ENCODE assay signal across 20 cellular contexts in the genomic region with DNA sequence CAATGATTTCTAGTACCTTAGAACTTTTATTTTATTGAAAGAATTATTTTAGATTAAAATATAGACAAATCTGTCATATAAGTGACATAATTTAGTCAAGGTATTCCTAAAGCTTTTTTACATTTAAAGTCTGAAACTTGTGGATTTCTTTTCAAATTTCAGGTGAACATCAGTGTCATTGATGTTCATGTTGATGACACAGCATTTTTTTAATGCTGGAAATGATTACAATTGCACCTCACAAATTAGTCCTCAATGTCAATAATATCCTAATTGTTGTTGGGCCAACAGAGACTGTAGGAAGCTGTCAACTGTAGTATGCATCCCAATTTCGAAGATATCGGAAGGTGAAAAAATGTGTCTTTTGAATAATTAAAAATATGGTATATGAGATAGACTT.
DNase-seq lines count a peak whose midpoint lies in the region; ATAC-seq, FAIRE-seq and TF ChIP-seq lines count a peak whose summit lies in the region.
"Had no signal": no experiment of that assay in that cellular context is flagged by ENCODE, and none has a peak within 500 bp of the region (broad histone marks: within the 10 kb centered on the region; RNA-seq: fewer than 3 reads in every experiment).

No MANE protein-coding gene starts in this region.

- no peak overlapping the region for H3K9ac ChIP-seq in IMR-90 (ENCODE audit: low read depth, low read length)
- H3K9ac ChIP-seq in H1 (replicated peaks in 1 of 4; ENCODE audit: extremely low read depth in 1 of 4, low read depth in 3 of 4, low read length in 3 of 4): no peak overlapping the region
- H3K9ac ChIP-seq: BLaER1 treated with 17β-estradiol and CSF1 and Interleukin-3, amounts not matched to agents 10 nM and 100 nM had no signal

- POLR2A ChIA-PET in A549 (lab: Yijun Ruan, JAX) (no interaction called here), IMR-90 (lab: Charles Lee; ENCODE audit: unreplicated experiment) (no interaction called here), H1 (lab: Charles Lee; ENCODE audit: partially characterized antibody) (no interaction called here)

- H3K4ac ChIP-seq in IMR-90 (ENCODE audit: low read depth, low read length): no peak overlapping the region
- H3K4ac ChIP-seq in H1 (replicated peaks; ENCODE audit: insufficient read length, low read depth, low read length): no peak overlapping the region

- TF ChIP-seq RAD21 in A549 (conservative IDR thresholded peaks at IDR 0.05 in 1 of 2, IDR thresholded peaks at IDR 0.05 in 1 of 2) (no peak), IMR-90 (IDR thresholded peaks at IDR 0.05; ENCODE audit: low read length) (no peak), H1 (IDR thresholded peaks at IDR 0.05 in 1 of 2, conservative IDR thresholded peaks at IDR 0.05 in 1 of 2; ENCODE audit: low read depth in 2 of 2, low read length in 2 of 2) (no peak)

- no peak overlapping the region for H3K27ac ChIP-seq in A549
- no peak overlapping the region for H3K27ac ChIP-seq in IMR-90 (ENCODE audit: insufficient read depth, low read length)
- no peak overlapping the region for H3K27ac ChIP-seq in H1 (ENCODE audit: low read depth, low read length)
- no peak overlapping the region for H3K27ac ChIP-seq in effector memory CD4-positive, alpha-beta T cell (ENCODE audit: insufficient read depth, low read length, poor library complexity, severe bottlenecking)
- H3K27ac ChIP-seq: BLaER1 treated with 17β-estradiol and CSF1 and Interleukin-3, amounts not matched to agents 10 nM and 100 nM; C4-2B had no signal

- H4K5ac ChIP-seq in IMR-90 (ENCODE audit: low read depth, low read length) (no peak overlapping the region), H1 (ENCODE audit: insufficient read length, low read depth, low read length) (no peak overlapping the region)

- DNase-seq in A549 (ENCODE audit: low read depth in 1 of 2, low spot score in 1 of 2) (no peak), IMR-90 (no peak), H1 (ENCODE audit: low read depth in 1 of 2, low spot score in 2 of 2) (no peak), hippocampal formation (lab: John Stamatoyannopoulos, UW) (no peak)
- no peak for DNase-seq in effector memory CD4-positive, alpha-beta T cell
- DNase-seq: 8988T; AML-193; Caco-2; Calu3; CD4-positive, alpha-beta T cell; CD8-positive, alpha-beta T cell; DMS79 treated with DMSO at 0.1 percent for 48 hours; GF-D8 had no signal

- H2BK5ac ChIP-seq in IMR-90 (ENCODE audit: low read depth, low read length, poor library complexity, severe bottlenecking) (no peak overlapping the region), H1 (ENCODE audit: low read depth, low read length) (no peak overlapping the region)

- no peaks in the 10 kb centered on the region for H3K79me2 ChIP-seq in H1 (ENCODE audit: control insufficient read depth in 1 of 2, insufficient read depth in 2 of 2, low read length in 2 of 2)

- H3K9me3 ChIP-seq in A549 (no peaks in the 10 kb centered on the region), IMR-90 (ENCODE audit: control insufficient read depth, insufficient read depth, low read length) (no peaks in the 10 kb centered on the region), H1 (ENCODE audit: insufficient read depth in 2 of 2, low read depth in 1 of 2, low read length in 1 of 2) (no peaks in the 10 kb centered on the region)
- no peaks in the 10 kb centered on the region for H3K9me3 ChIP-seq in effector memory CD4-positive, alpha-beta T cell (ENCODE audit: control insufficient read depth, low read length)
- H3K9me3 ChIP-seq: BLaER1 treated with 17β-estradiol and CSF1 and Interleukin-3, amounts not matched to agents 10 nM and 100 nM; Caco-2 had no signal

- H3K23ac ChIP-seq in IMR-90 (ENCODE audit: low read depth, low read length): no peak overlapping the region
- no peak overlapping the region for H3K23ac ChIP-seq in H1 (ENCODE audit: insufficient read length)

- no peak overlapping the region for H2BK12ac ChIP-seq in H1 (ENCODE audit: low read depth, low read length)

- WGBS in A549 (ENCODE audit: missing lambda C conversion rate): 93% methylated on average over 2 of the region's 2 CpGs
- 100% methylated on average over 1 of the region's 2 CpGs; no CpG with 5 or more reads in 1 of the 2 experiments for WGBS in IMR-90 (ENCODE audit: extremely low coverage in 2 of 2, insufficient read length in 1 of 2), 2 experiments
- 90% methylated on average over 2 of the region's 2 CpGs; no CpG with 5 or more reads in 1 of the 2 experiments for WGBS in H1 (ENCODE audit: extremely low coverage in 1 of 2, insufficient coverage in 1 of 2, insufficient read length in 1 of 2, insufficient replicate concordance in 2 of 2, low coverage in 1 of 2, low lambda C conversion rate in 2 of 2, missing lambda C conversion rate in 1 of 2), 2 experiments

- no peaks in the 10 kb centered on the region for H3K79me1 ChIP-seq in IMR-90 (ENCODE audit: low read depth in 1 of 2, low read length in 2 of 2)
- no peaks in the 10 kb centered on the region for H3K79me1 ChIP-seq in H1 (ENCODE audit: low read depth, low read length)

- no peak overlapping the region for H3K4me2 ChIP-seq in A549
- no peak overlapping the region for H3K4me2 ChIP-seq in IMR-90 (ENCODE audit: low read depth, low read length)
- no peak overlapping the region for H3K4me2 ChIP-seq in H1 (ENCODE audit: insufficient read depth in 1 of 2, low read depth in 2 of 2, low read length in 2 of 2)
- H3K4me2 ChIP-seq: BLaER1 treated with 17β-estradiol and CSF1 and Interleukin-3, amounts not matched to agents 10 nM and 100 nM had no signal

- H2AK9ac ChIP-seq in IMR-90 (replicated peaks; ENCODE audit: low read depth, low read length, poor library complexity): no peak overlapping the region

- H2BK15ac ChIP-seq in IMR-90 (ENCODE audit: low read depth, low read length): no peak overlapping the region; the same call in 2 of the 3 replicates
- no peak overlapping the region for H2BK15ac ChIP-seq in H1 (ENCODE audit: low read length)

- TF ChIP-seq POLR2A in A549 (IDR thresholded peaks at IDR 0.05; ENCODE audit: low read length): no peak
- no peak for TF ChIP-seq POLR2A in IMR-90 (IDR thresholded peaks at IDR 0.05; ENCODE audit: low read depth, low read length)
- no peak for TF ChIP-seq POLR2A in H1 (IDR thresholded peaks at IDR 0.05; ENCODE audit: control extremely low read depth in 1 of 2, low read depth in 2 of 2, low read length in 2 of 2)

- TF ChIP-seq CTCF in A549 (IDR thresholded peaks at IDR 0.05) (no peak), IMR-90 (conservative IDR thresholded peaks at IDR 0.05; ENCODE audit: low read depth, low read length) (no peak), H1 (IDR thresholded peaks at IDR 0.05; ENCODE audit: control extremely low read depth in 1 of 3, insufficient read depth in 1 of 3, low read depth in 1 of 3, low read length in 3 of 3) (no peak)

- ATAC-seq in A549 (no peak), IMR-90 (ENCODE audit: low read depth) (no peak)
- ATAC-seq: CD8-positive, alpha-beta T cell had no signal

- H4K8ac ChIP-seq in IMR-90 (ENCODE audit: low read depth in 2 of 2, low read length in 2 of 2) (no peak overlapping the region), H1 (ENCODE audit: extremely low read depth, insufficient read depth, low read length) (no peak overlapping the region)

- no TSS peak for BruUV-seq in IMR-90 (replicated peaks; lab: Mats Ljungman, UMichigan)

- H3K56ac ChIP-seq in IMR-90 (ENCODE audit: extremely low read depth, insufficient read depth, low read length): no peak overlapping the region
- H3K56ac ChIP-seq in H1 (replicated peaks; ENCODE audit: insufficient read length, low read depth, low read length): no peak overlapping the region

- H4K20me1 ChIP-seq in IMR-90 (ENCODE audit: insufficient read depth, low read length) (no peaks in the 10 kb centered on the region), H1 (replicated peaks in 1 of 2; ENCODE audit: control insufficient read depth in 1 of 2, insufficient read depth in 2 of 2, low read length in 2 of 2) (no peaks in the 10 kb centered on the region)
- H4K20me1 ChIP-seq: BLaER1 treated with 17β-estradiol and CSF1 and Interleukin-3, amounts not matched to agents 10 nM and 100 nM had no signal

- H2BK120ac ChIP-seq in IMR-90 (ENCODE audit: low read depth, low read length) (no peak overlapping the region), H1 (replicated peaks; ENCODE audit: low read depth, low read length) (no peak overlapping the region)

- H3K27me3 ChIP-seq in IMR-90 (ENCODE audit: control insufficient read depth, insufficient read depth, low read length): no peaks in the 10 kb centered on the region
- H3K27me3 ChIP-seq in H1 (replicated peaks in 1 of 4; ENCODE audit: control insufficient read depth in 3 of 4, extremely low read depth in 1 of 4, insufficient read depth in 3 of 4, low read length in 3 of 4): peaks cover 0 to 20% (median 11%) of the 10 kb centered on the region in 4 experiments; a peak in 4 of 7 replicates
- H3K27me3 ChIP-seq in effector memory CD4-positive, alpha-beta T cell (replicated peaks; ENCODE audit: control insufficient read depth, insufficient read depth, low read length, poor library complexity, severe bottlenecking): no peaks in the 10 kb centered on the region
- H3K27me3 ChIP-seq: BLaER1 treated with 17β-estradiol and CSF1 and Interleukin-3, amounts not matched to agents 10 nM and 100 nM had no signal

- in situ Hi-C loops in IMR-90 (cut with MboI; ENCODE audit: low sequenced_read_pairs): no loop called here

- H2AK5ac ChIP-seq in IMR-90 (ENCODE audit: low read depth, low read length) (no peak overlapping the region), H1 (ENCODE audit: low read depth, low read length) (no peak overlapping the region)

- H3K14ac ChIP-seq in IMR-90 (replicated peaks; ENCODE audit: low read depth, low read length) (no peak overlapping the region), H1 (ENCODE audit: insufficient read length) (no peak overlapping the region)

- no peaks in the 10 kb centered on the region for H3K36me3 ChIP-seq in IMR-90 (ENCODE audit: control insufficient read depth, insufficient read depth, low read length)
- H3K36me3 ChIP-seq in H1 (ENCODE audit: control insufficient read depth in 2 of 4, insufficient read depth in 4 of 4, low read length in 3 of 4): no peaks in the 10 kb centered on the region
- no peaks in the 10 kb centered on the region for H3K36me3 ChIP-seq in effector memory CD4-positive, alpha-beta T cell (ENCODE audit: control insufficient read depth, insufficient read depth, low read length)
- H3K36me3 ChIP-seq: BLaER1 treated with 17β-estradiol and CSF1 and Interleukin-3, amounts not matched to agents 10 nM and 100 nM had no signal

- H3K9me1 ChIP-seq in IMR-90 (ENCODE audit: insufficient read depth, low read length): peaks cover 6% of the 10 kb centered on the region; the same call in 1 of the 2 replicates

- intact Hi-C loops in IMR-90 (cut with micrococcal nuclease): no loop called here

- CTCF ChIA-PET in A549 (lab: Yijun Ruan, JAX): interaction anchor here (0.7 kb wide), 1 partner anchor 131 kb away, joined by 3 read pairs; no protein-coding TSS in a partner anchor
- CTCF ChIA-PET in IMR-90 (lab: Yijun Ruan, JAX): no interaction called here
- CTCF ChIA-PET in H1 (lab: Charles Lee; ENCODE audit: partially characterized antibody): interaction anchor here (1.3 kb wide), 1 partner anchor 42 kb away, joined by 3 read pairs; no protein-coding TSS in a partner anchor

- H4K91ac ChIP-seq in IMR-90 (ENCODE audit: insufficient read depth, low read depth, low read length) (no peak overlapping the region), H1 (replicated peaks; ENCODE audit: insufficient read length, low read length) (no peak overlapping the region)

- H3K4me1 ChIP-seq in A549 (no peaks in the 10 kb centered on the region), IMR-90 (ENCODE audit: control insufficient read depth, insufficient read depth, low read length) (peaks cover 6% of the 10 kb centered on the region), H1 (replicated peaks in 1 of 4; ENCODE audit: control insufficient read depth in 3 of 4, insufficient read depth in 4 of 4, low read length in 3 of 4) (peaks cover 5 to 29% (median 18%) of the 10 kb centered on the region in 4 experiments)
- no peaks in the 10 kb centered on the region for H3K4me1 ChIP-seq in effector memory CD4-positive, alpha-beta T cell (ENCODE audit: control insufficient read depth, insufficient read depth, low read length, poor library complexity, severe bottlenecking)
- H3K4me1 ChIP-seq: BLaER1 treated with 17β-estradiol and CSF1 and Interleukin-3, amounts not matched to agents 10 nM and 100 nM; Caco-2 had no signal

- no peaks in the 10 kb centered on the region for H3K23me2 ChIP-seq in H1 (ENCODE audit: low read depth, low read length)

- dilution Hi-C loops in IMR-90 (cut with HindIII; ENCODE audit: low sequenced_read_pairs, unreplicated experiment): no loop called here

- no peak for TF ChIP-seq EP300 in A549 (IDR thresholded peaks at IDR 0.05)
- no peak for TF ChIP-seq EP300 in H1 (IDR thresholded peaks at IDR 0.05; ENCODE audit: borderline replicate concordance in 1 of 2, low read depth in 2 of 2, low read length in 2 of 2)

- FAIRE-seq in A549 (lab: Jason Lieb, UNC) (no peak), H1 (lab: Jason Lieb, UNC) (no peak)
- FAIRE-seq: A204.1, D721Med, G401.6, GM12891, GM19239 had no signal

- no peak overlapping the region for H2BK20ac ChIP-seq in IMR-90 (ENCODE audit: low read depth, low read length)
- H2BK20ac ChIP-seq in H1 (ENCODE audit: low read length): no peak overlapping the region

- no peak overlapping the region for H2AFZ ChIP-seq in IMR-90 (replicated peaks; ENCODE audit: low read length, poor library complexity)
- no peak overlapping the region for H2AFZ ChIP-seq in H1 (ENCODE audit: low read length)

- no peak overlapping the region for H3K4me3 ChIP-seq in A549
- H3K4me3 ChIP-seq in IMR-90 (ENCODE audit: insufficient read depth, low read depth, low read length): no peak overlapping the region
- no peak overlapping the region for H3K4me3 ChIP-seq in H1 (ENCODE audit: extremely low read depth in 1 of 4, insufficient read depth in 2 of 4, low read depth in 3 of 4, low read length in 4 of 4)
- no peak overlapping the region for H3K4me3 ChIP-seq in effector memory CD4-positive, alpha-beta T cell (ENCODE audit: insufficient read depth, low read depth, low read length, poor library complexity, severe bottlenecking)
- H3K4me3 ChIP-seq: BLaER1 treated with 17β-estradiol and CSF1 and Interleukin-3, amounts not matched to agents 10 nM and 100 nM had no signal

- no peak overlapping the region for H3K18ac ChIP-seq in IMR-90 (ENCODE audit: low read depth, low read length)
- H3K18ac ChIP-seq in H1 (ENCODE audit: extremely low read depth, low read length): no peak overlapping the region
